1 cellular context compared by ENCODE assay signal in genomic region chr10:12042409-12042796, GRCh38.
TF ChIP-seq lines count a peak whose summit lies in the region.

No MANE protein-coding gene starts in this region.

TF ChIP-seq in H1, 55 proteins besides CTCF, POLR2A, EP300 and RAD21:
- TF ChIP-seq RFX5 (IDR thresholded peaks at IDR 0.05; ENCODE audit: borderline replicate concordance, low read depth, low read length) (no peak), RBBP5 (IDR thresholded peaks at IDR 0.05; ENCODE audit: borderline replicate concordance, low read depth, low read length) (peak; percentile 74; the same call in 1 of the 2 replicates), KDM4A (IDR thresholded peaks at IDR 0.05; ENCODE audit: low read depth, low read length, severe bottlenecking) (peak; percentile 23), NRF1 (IDR thresholded peaks at IDR 0.05; ENCODE audit: low read depth, low read length) (no peak), POLR2AphosphoS5 (IDR thresholded peaks at IDR 0.05; ENCODE audit: low read depth, low read length) (peak; percentile 50; the same call in 1 of the 2 replicates), SIN3A (conservative IDR thresholded peaks at IDR 0.05 in 1 of 2, IDR thresholded peaks at IDR 0.05 in 1 of 2; ENCODE audit: low read depth in 1 of 2, low read length in 2 of 2) (peak; percentile 79 to 84; a peak in 2 of 4 replicates), CREB1 (IDR thresholded peaks at IDR 0.05) (no peak), ASH2L (IDR thresholded peaks at IDR 0.05; ENCODE audit: low read length) (peak; percentile 86), TAF7 (optimal IDR thresholded peaks at IDR 0.05; ENCODE audit: borderline replicate concordance, low read depth, low read length) (no peak), PHF8 (conservative IDR thresholded peaks at IDR 0.05; ENCODE audit: low read depth, low read length) (peak; percentile 81), TAF1 (IDR thresholded peaks at IDR 0.05; ENCODE audit: low read depth, low read length) (peak; percentile 71)
